In genomic region chr12:56941299-56942017, GRCh38 we compare ENCODE assay signal across 8 cellular contexts. TPM values are rescaled to one million over a fixed set of nuclear protein-coding genes. Genes with fewer than 3 reads are reported as not detected.
A peak's percentile ranks its signal among the peaks of the same experiment; 100 is the strongest.
DNase-seq lines count a peak whose midpoint lies in the region; ATAC-seq, FAIRE-seq and TF ChIP-seq lines count a peak whose summit lies in the region.

No MANE protein-coding gene starts in this region.

- no peaks in the 10 kb centered on the region for H3K36me3 ChIP-seq in astrocyte (ENCODE audit: insufficient read depth, low read length)

- H3K27ac Mint-ChIP-seq in CD14-positive monocyte: peak overlapping the region in 1 of 7 donors; percentile 66
- H3K27ac Mint-ChIP-seq in astrocyte (ENCODE audit: unreplicated experiment): peak overlapping the region; percentile 92
- no peak overlapping the region for H3K27ac Mint-ChIP-seq in T-helper 17 cell
- no peak overlapping the region for H3K27ac Mint-ChIP-seq in nephron progenitor cell

- peaks cover 0 to 10% (median 7%) of the 10 kb centered on the region in 7 donors for H3K9me3 Mint-ChIP-seq in CD14-positive monocyte
- peaks cover 16% of the 10 kb centered on the region for H3K9me3 Mint-ChIP-seq in astrocyte (ENCODE audit: unreplicated experiment)
- peaks cover 37% of the 10 kb centered on the region for H3K9me3 Mint-ChIP-seq in nephron progenitor cell

- ATAC-seq in HG02885 (IDR thresholded peaks at IDR 0.05; ENCODE audit: poor library complexity, unreplicated experiment): peak; percentile 74
- no peak for ATAC-seq in T-helper 17 cell
- no peak for ATAC-seq in HG02763 (IDR thresholded peaks at IDR 0.05; ENCODE audit: unreplicated experiment)

- H3K4me3 ChIP-seq in astrocyte (ENCODE audit: insufficient read depth, low read depth, low read length): no peak overlapping the region

- H2AFZ ChIP-seq in astrocyte (ENCODE audit: low read depth, low read length): no peak overlapping the region

- intact Hi-C loops in CD14-positive monocyte (cut with micrococcal nuclease): no loop called here

- H3K4me1 Mint-ChIP-seq in CD14-positive monocyte: peaks cover 18% of the 10 kb centered on the region
- peaks cover 15% of the 10 kb centered on the region for H3K4me1 Mint-ChIP-seq in astrocyte (ENCODE audit: low read depth, unreplicated experiment)
- H3K4me1 Mint-ChIP-seq in T-helper 17 cell: peaks cover 3% of the 10 kb centered on the region
- no peaks in the 10 kb centered on the region for H3K4me1 Mint-ChIP-seq in nephron progenitor cell

- H3K79me2 ChIP-seq in astrocyte (ENCODE audit: insufficient read depth, low read length): no peaks in the 10 kb centered on the region

- H3K4me3 Mint-ChIP-seq in CD14-positive monocyte (peak overlapping the region; percentile 17 to 60), astrocyte (ENCODE audit: unreplicated experiment) (peak overlapping the region; percentile 47), T-helper 17 cell (no peak overlapping the region), nephron progenitor cell (no peak overlapping the region)

- no peaks in the 10 kb centered on the region for H3K27me3 ChIP-seq in astrocyte (ENCODE audit: insufficient read depth, low read length)

- H3K9ac ChIP-seq in astrocyte (ENCODE audit: low read length): no peak overlapping the region

- no peak overlapping the region for H3K27ac ChIP-seq in astrocyte (ENCODE audit: low read depth, low read length)

- H3K36me3 Mint-ChIP-seq in CD14-positive monocyte: no peaks in the 10 kb centered on the region
- H3K36me3 Mint-ChIP-seq in astrocyte (ENCODE audit: low read depth, unreplicated experiment): peaks cover 5% of the 10 kb centered on the region
- H3K36me3 Mint-ChIP-seq in T-helper 17 cell (ENCODE audit: low read depth): peaks cover 2% of the 10 kb centered on the region
- no peaks in the 10 kb centered on the region for H3K36me3 Mint-ChIP-seq in nephron progenitor cell (ENCODE audit: low read depth)

- DNase-seq in CD14-positive monocyte (ENCODE audit: low spot score) (no peak), astrocyte (ENCODE audit: low read depth) (peak; percentile 55), myocyte (ENCODE audit: low read depth) (peak; percentile 65), T-helper 17 cell (no peak), nephron progenitor cell (no peak), OCI-M2 (lab: John Stamatoyannopoulos, UW; ENCODE audit: unreplicated experiment) (no peak)

- H3K9me3 ChIP-seq in astrocyte (ENCODE audit: insufficient read depth, low read depth, low read length) (no peaks in the 10 kb centered on the region), T-helper 17 cell (ENCODE audit: control insufficient read depth, low read length, poor library complexity, severe bottlenecking) (no peaks in the 10 kb centered on the region)

- peaks cover 8% of the 10 kb centered on the region for H3K4me1 ChIP-seq in astrocyte (ENCODE audit: insufficient read depth, low read length)

- peaks cover 1 to 5% (median 2%) of the 10 kb centered on the region in 3 donors for H3K27me3 Mint-ChIP-seq in CD14-positive monocyte (ENCODE audit: low read depth in 3 of 3)
- peaks cover 13% of the 10 kb centered on the region for H3K27me3 Mint-ChIP-seq in astrocyte (ENCODE audit: low read depth, unreplicated experiment)
- peaks cover 37% of the 10 kb centered on the region for H3K27me3 Mint-ChIP-seq in T-helper 17 cell
- peaks cover 38% of the 10 kb centered on the region for H3K27me3 Mint-ChIP-seq in nephron progenitor cell (ENCODE audit: low read depth, poor library complexity)

- TF ChIP-seq CTCF in CD14-positive monocyte (IDR thresholded peaks at IDR 0.05) (no peak), astrocyte (IDR thresholded peaks at IDR 0.05; ENCODE audit: insufficient read depth, low read depth, low read length) (no peak), nephron progenitor cell (IDR thresholded peaks at IDR 0.05) (no peak)

- H4K20me1 ChIP-seq in astrocyte (ENCODE audit: insufficient read depth, low read length): no peaks in the 10 kb centered on the region

- no peak for FAIRE-seq in astrocyte (lab: Jason Lieb, UNC)

- H3K4me2 ChIP-seq in astrocyte (ENCODE audit: low read length): peak overlapping the region; percentile 62

RNA-seq across cellular contexts. Expression of gene SDR9C7, which starts 7.2 kb away (rescaled TPM):
- not detected for polyA plus RNA-seq in CD14-positive monocyte
- 0.17 TPM in 1 of 2 replicates, not detected in the other for total RNA-seq in astrocyte
- 0.16 TPM in 1 of 2 replicates, not detected in the other for total RNA-seq in myocyte
- polyA plus RNA-seq in myocyte (2012): 0.10 TPM
- total RNA-seq in T-helper 17 cell: not detected

RNA-seq across cellular contexts. Expression of gene RDH16, which starts 15.9 kb away (rescaled TPM):
- polyA plus RNA-seq in CD14-positive monocyte: not detected
- 0.31 and 0.32 TPM in 2 replicates for total RNA-seq in astrocyte
- total RNA-seq in myocyte: 0.10 and 0.13 TPM in 2 replicates
- polyA plus RNA-seq in myocyte (2012): 0.20 TPM
- total RNA-seq in T-helper 17 cell: under 1 TPM; 0.40 to 0.81 TPM

Comparison
In these comparisons a context has a peak if more than half of its experiments do, and no peak if none do; other contexts are left out.
1. DNase-seq: peak in astrocyte (single experiment) and myocyte (single experiment); none in CD14-positive monocyte (single experiment), T-helper 17 cell (0 of 3), nephron progenitor cell (single experiment) and OCI-M2 (single experiment).
2. H3K4me3 Mint-ChIP-seq: peak in CD14-positive monocyte (2 of 2) and astrocyte (single experiment); none in T-helper 17 cell (single experiment) and nephron progenitor cell (single experiment).